Comparison of ENCODE assay signal across 1 cellular context in the genomic region with DNA sequence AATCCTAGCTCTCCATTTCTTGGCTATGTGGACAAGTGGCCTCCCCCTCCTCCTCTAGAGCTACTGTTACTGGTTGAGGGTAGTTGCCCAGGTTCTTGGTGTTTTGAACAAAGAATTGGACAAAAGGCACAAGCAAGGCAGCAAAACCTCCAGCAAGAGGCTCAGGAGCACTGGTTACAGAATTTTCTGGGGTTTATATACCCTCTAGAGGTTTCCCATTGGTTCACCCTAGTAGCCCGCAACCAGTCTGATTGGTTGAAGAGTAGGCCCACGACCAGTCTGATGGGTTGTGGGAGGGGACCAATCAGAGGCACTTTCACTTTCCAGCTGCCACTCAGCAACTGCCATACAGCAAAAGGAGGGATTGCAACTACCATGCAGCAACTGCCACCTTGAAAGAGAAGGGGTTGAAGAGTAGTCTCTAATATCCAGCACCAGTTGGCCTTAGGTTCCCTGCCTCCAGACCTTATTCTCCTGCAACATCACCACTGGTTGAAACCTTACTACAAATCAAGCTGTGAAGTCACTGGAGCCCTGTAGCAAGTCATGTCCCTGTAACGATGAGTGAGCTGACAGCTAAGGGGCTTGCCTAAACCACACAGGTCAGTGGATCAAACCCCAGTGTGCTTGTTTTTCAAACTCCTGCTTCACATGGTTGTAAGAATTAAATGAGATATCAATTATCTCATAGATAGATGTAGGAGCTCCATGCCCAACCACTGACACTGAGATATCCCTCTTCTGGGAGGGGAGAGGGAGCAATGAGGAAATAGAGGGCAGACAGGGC.
TF ChIP-seq lines count a peak whose summit lies in the region.

No MANE protein-coding gene starts in this region.

TF ChIP-seq in HepG2, 621 proteins besides CTCF, POLR2A, EP300 and RAD21 (continued from another document and continues in another):
- TF ChIP-seq, protein P1, sequence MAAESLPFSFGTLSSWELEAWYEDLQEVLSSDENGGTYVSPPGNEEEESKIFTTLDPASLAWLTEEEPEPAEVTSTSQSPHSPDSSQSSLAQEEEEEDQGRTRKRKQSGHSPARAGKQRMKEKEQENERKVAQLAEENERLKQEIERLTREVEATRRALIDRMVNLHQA (CRISPR knock-in tag; IDR thresholded peaks at IDR 0.05): no peak
- TF ChIP-seq ZBTB7A (CRISPR knock-in tag; IDR thresholded peaks at IDR 0.05) (no peak), NFE2L1 (CRISPR knock-in tag; IDR thresholded peaks at IDR 0.05; ENCODE audit: borderline replicate concordance) (no peak), EEA1 (CRISPR knock-in tag; IDR thresholded peaks at IDR 0.05; ENCODE audit: borderline replicate concordance) (no peak), ZSCAN31 (CRISPR knock-in tag; IDR thresholded peaks at IDR 0.05; ENCODE audit: low read depth) (no peak), SETDB1 (CRISPR knock-in tag; IDR thresholded peaks at IDR 0.05; ENCODE audit: borderline replicate concordance) (no peak), YEATS4 (CRISPR knock-in tag; IDR thresholded peaks at IDR 0.05; ENCODE audit: borderline replicate concordance) (no peak), ZNF337 (CRISPR knock-in tag; IDR thresholded peaks at IDR 0.05; ENCODE audit: borderline replicate concordance, low read depth) (no peak), ZNF224 (CRISPR knock-in tag; IDR thresholded peaks at IDR 0.05) (0 out of 2 replicates have a peak, but pooled peaks have one; percentile 7), ZNF264 (CRISPR knock-in tag; IDR thresholded peaks at IDR 0.05) (no peak), SRSF9 (IDR thresholded peaks at IDR 0.05; ENCODE audit: borderline replicate concordance, insufficient read depth, low read depth, low read length, poor library complexity, severe bottlenecking) (no peak), ZNF17 (CRISPR knock-in tag; IDR thresholded peaks at IDR 0.05) (no peak), ZNF552 (CRISPR knock-in tag; IDR thresholded peaks at IDR 0.05; ENCODE audit: borderline replicate concordance) (no peak), MYNN (CRISPR knock-in tag; IDR thresholded peaks at IDR 0.05; ENCODE audit: low read depth) (no peak), MAFF (IDR thresholded peaks at IDR 0.05; ENCODE audit: low read depth, low read length) (no peak), ZNF709 (CRISPR knock-in tag; IDR thresholded peaks at IDR 0.05) (no peak), PLRG1 (conservative IDR thresholded peaks at IDR 0.05) (no peak), KLF16 (CRISPR knock-in tag; IDR thresholded peaks at IDR 0.05) (peak in 1 of 2 experiments; percentile 63; a peak in 1 of 4 replicates), ZNF768 (CRISPR knock-in tag; IDR thresholded peaks at IDR 0.05) (no peak), ZNF678 (CRISPR knock-in tag; IDR thresholded peaks at IDR 0.05) (no peak), ZMYM3 (CRISPR knock-in tag; IDR thresholded peaks at IDR 0.05) (peak; percentile 56)
- TF ChIP-seq, protein P2, sequence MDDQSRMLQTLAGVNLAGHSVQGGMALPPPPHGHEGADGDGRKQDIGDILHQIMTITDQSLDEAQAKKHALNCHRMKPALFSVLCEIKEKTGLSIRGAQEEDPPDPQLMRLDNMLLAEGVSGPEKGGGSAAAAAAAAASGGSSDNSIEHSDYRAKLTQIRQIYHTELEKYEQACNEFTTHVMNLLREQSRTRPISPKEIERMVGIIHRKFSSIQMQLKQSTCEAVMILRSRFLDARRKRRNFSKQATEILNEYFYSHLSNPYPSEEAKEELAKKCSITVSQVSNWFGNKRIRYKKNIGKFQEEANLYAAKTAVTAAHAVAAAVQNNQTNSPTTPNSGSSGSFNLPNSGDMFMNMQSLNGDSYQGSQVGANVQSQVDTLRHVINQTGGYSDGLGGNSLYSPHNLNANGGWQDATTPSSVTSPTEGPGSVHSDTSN (CRISPR knock-in tag; IDR thresholded peaks at IDR 0.05; ENCODE audit: borderline replicate concordance): no peak
- TF ChIP-seq, protein P3, sequence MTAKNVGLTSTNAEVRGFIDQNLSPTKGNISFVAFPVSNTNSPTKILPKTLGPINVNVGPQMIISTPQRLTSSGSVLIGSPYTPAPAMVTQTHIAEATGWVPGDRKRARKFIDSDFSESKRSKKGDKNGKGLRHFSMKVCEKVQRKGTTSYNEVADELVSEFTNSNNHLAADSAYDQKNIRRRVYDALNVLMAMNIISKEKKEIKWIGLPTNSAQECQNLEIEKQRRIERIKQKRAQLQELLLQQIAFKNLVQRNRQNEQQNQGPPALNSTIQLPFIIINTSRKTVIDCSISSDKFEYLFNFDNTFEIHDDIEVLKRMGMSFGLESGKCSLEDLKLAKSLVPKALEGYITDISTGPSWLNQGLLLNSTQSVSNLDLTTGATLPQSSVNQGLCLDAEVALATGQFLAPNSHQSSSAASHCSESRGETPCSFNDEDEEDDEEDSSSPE (CRISPR knock-in tag; IDR thresholded peaks at IDR 0.05): peak; percentile 56; the same call in 1 of the 2 replicates
- TF ChIP-seq, protein P4, sequence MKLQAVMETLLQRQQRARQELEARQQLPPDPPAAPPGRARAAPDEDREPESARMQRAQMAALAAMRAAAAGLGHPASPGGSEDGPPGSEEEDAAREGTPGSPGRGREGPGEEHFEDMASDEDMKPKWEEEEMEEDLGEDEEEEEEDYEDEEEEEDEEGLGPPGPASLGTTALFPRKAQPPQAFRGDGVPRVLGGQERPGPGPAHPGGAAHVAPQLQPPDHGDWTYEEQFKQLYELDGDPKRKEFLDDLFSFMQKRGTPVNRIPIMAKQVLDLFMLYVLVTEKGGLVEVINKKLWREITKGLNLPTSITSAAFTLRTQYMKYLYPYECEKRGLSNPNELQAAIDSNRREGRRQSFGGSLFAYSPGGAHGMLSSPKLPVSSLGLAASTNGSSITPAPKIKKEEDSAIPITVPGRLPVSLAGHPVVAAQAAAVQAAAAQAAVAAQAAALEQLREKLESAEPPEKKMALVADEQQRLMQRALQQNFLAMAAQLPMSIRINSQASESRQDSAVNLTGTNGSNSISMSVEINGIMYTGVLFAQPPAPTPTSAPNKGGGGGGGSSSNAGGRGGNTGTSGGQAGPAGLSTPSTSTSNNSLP (IDR thresholded peaks at IDR 0.05; ENCODE audit: low read depth, low read length): no peak
- TF ChIP-seq, protein P5, sequence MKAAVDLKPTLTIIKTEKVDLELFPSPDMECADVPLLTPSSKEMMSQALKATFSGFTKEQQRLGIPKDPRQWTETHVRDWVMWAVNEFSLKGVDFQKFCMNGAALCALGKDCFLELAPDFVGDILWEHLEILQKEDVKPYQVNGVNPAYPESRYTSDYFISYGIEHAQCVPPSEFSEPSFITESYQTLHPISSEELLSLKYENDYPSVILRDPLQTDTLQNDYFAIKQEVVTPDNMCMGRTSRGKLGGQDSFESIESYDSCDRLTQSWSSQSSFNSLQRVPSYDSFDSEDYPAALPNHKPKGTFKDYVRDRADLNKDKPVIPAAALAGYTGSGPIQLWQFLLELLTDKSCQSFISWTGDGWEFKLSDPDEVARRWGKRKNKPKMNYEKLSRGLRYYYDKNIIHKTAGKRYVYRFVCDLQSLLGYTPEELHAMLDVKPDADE (CRISPR knock-in tag; IDR thresholded peaks at IDR 0.05): no peak
- TF ChIP-seq, protein P6, sequence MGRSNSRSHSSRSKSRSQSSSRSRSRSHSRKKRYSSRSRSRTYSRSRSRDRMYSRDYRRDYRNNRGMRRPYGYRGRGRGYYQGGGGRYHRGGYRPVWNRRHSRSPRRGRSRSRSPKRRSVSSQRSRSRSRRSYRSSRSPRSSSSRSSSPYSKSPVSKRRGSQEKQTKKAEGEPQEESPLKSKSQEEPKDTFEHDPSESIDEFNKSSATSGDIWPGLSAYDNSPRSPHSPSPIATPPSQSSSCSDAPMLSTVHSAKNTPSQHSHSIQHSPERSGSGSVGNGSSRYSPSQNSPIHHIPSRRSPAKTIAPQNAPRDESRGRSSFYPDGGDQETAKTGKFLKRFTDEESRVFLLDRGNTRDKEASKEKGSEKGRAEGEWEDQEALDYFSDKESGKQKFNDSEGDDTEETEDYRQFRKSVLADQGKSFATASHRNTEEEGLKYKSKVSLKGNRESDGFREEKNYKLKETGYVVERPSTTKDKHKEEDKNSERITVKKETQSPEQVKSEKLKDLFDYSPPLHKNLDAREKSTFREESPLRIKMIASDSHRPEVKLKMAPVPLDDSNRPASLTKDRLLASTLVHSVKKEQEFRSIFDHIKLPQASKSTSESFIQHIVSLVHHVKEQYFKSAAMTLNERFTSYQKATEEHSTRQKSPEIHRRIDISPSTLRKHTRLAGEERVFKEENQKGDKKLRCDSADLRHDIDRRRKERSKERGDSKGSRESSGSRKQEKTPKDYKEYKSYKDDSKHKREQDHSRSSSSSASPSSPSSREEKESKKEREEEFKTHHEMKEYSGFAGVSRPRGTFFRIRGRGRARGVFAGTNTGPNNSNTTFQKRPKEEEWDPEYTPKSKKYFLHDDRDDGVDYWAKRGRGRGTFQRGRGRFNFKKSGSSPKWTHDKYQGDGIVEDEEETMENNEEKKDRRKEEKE (IDR thresholded peaks at IDR 0.05): no peak
- TF ChIP-seq, protein P7, sequence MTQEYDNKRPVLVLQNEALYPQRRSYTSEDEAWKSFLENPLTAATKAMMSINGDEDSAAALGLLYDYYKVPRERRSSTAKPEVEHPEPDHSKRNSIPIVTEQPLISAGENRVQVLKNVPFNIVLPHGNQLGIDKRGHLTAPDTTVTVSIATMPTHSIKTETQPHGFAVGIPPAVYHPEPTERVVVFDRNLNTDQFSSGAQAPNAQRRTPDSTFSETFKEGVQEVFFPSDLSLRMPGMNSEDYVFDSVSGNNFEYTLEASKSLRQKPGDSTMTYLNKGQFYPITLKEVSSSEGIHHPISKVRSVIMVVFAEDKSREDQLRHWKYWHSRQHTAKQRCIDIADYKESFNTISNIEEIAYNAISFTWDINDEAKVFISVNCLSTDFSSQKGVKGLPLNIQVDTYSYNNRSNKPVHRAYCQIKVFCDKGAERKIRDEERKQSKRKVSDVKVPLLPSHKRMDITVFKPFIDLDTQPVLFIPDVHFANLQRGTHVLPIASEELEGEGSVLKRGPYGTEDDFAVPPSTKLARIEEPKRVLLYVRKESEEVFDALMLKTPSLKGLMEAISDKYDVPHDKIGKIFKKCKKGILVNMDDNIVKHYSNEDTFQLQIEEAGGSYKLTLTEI (CRISPR knock-in tag; conservative IDR thresholded peaks at IDR 0.05): no peak
- TF ChIP-seq, protein P8, sequence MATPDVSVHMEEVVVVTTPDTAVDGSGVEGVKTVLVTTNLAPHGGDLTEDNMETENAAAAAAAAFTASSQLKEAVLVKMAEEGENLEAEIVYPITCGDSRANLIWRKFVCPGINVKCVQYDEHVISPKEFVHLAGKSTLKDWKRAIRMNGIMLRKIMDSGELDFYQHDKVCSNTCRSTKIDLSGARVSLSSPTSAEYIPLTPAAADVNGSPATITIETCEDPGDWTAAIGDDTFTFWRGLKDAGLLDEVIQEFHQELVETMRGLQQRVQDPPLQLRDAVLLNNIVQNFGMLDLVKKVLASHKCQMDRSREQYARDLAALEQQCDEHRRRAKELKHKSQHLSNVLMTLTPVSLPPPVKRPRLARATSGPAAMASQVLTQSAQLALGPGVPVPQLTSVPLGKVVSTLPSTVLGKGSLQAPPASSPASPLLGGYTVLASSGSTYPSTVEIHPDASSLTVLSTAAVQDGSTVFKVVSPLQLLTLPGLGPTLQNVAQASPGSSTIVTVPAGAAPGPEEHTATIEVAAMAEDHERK (CRISPR knock-in tag; IDR thresholded peaks at IDR 0.05; ENCODE audit: low read depth): no peak
- TF ChIP-seq, protein P9, sequence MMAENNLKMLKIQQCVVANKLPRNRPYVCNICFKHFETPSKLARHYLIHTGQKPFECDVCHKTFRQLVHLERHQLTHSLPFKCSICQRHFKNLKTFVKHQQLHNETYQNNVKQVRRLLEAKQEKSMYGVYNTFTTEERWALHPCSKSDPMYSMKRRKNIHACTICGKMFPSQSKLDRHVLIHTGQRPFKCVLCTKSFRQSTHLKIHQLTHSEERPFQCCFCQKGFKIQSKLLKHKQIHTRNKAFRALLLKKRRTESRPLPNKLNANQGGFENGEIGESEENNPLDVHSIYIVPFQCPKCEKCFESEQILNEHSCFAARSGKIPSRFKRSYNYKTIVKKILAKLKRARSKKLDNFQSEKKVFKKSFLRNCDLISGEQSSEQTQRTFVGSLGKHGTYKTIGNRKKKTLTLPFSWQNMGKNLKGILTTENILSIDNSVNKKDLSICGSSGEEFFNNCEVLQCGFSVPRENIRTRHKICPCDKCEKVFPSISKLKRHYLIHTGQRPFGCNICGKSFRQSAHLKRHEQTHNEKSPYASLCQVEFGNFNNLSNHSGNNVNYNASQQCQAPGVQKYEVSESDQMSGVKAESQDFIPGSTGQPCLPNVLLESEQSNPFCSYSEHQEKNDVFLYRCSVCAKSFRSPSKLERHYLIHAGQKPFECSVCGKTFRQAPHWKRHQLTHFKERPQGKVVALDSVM (CRISPR knock-in tag; IDR thresholded peaks at IDR 0.05): no peak
- TF ChIP-seq, protein P10, sequence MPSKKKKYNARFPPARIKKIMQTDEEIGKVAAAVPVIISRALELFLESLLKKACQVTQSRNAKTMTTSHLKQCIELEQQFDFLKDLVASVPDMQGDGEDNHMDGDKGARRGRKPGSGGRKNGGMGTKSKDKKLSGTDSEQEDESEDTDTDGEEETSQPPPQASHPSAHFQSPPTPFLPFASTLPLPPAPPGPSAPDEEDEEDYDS (CRISPR knock-in tag; IDR thresholded peaks at IDR 0.05): peak; percentile 97
- TF ChIP-seq, protein P11, sequence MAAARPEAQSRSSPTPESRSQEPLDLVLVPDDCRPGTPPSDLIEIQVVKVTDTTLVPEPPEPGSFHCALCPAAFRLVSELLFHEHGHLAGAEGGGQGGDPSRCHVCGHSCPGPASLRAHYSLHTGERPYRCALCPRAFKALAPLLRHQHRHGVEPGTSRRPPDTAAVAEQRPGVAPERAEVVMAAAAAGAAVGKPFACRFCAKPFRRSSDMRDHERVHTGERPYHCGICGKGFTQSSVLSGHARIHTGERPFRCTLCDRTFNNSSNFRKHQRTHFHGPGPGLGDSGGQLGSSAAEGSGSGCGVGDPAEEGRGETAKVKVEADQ (CRISPR knock-in tag; IDR thresholded peaks at IDR 0.05; ENCODE audit: borderline replicate concordance): no peak
- TF ChIP-seq, protein P12, sequence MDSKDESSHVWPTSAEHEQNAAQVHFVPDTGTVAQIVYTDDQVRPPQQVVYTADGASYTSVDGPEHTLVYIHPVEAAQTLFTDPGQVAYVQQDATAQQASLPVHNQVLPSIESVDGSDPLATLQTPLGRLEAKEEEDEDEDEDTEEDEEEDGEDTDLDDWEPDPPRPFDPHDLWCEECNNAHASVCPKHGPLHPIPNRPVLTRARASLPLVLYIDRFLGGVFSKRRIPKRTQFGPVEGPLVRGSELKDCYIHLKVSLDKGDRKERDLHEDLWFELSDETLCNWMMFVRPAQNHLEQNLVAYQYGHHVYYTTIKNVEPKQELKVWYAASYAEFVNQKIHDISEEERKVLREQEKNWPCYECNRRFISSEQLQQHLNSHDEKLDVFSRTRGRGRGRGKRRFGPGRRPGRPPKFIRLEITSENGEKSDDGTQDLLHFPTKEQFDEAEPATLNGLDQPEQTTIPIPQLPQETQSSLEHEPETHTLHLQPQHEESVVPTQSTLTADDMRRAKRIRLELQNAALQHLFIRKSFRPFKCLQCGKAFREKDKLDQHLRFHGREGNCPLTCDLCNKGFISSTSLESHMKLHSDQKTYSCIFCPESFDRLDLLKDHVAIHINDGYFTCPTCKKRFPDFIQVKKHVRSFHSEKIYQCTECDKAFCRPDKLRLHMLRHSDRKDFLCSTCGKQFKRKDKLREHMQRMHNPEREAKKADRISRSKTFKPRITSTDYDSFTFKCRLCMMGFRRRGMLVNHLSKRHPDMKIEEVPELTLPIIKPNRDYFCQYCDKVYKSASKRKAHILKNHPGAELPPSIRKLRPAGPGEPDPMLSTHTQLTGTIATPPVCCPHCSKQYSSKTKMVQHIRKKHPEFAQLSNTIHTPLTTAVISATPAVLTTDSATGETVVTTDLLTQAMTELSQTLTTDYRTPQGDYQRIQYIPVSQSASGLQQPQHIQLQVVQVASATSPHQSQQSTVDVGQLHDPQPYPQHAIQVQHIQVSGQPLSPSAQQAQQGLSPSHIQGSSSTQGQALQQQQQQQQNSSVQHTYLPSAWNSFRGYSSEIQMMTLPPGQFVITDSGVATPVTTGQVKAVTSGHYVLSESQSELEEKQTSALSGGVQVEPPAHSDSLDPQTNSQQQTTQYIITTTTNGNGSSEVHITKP (CRISPR knock-in tag; IDR thresholded peaks at IDR 0.05; ENCODE audit: low read depth): no peak
